Comparison of ENCODE assay signal across 14 cellular contexts in genomic region chr1:61055110-61055614, GRCh38. TPM values are rescaled to one million over a fixed set of nuclear protein-coding genes. Genes with fewer than 3 reads are reported as not detected.
DNase-seq lines count a peak whose midpoint lies in the region; ATAC-seq and TF ChIP-seq lines count a peak whose summit lies in the region.
"Had no signal": no experiment of that assay in that cellular context is flagged by ENCODE, and none has a peak within 500 bp of the region (broad histone marks: within the 10 kb centered on the region; RNA-seq: fewer than 3 reads in every experiment).

No MANE protein-coding gene starts in this region.

- H3K36me3 Mint-ChIP-seq in activated T-helper 17 cell treated with anti-CD3 and anti-CD28 coated beads, Interleukin-2, amount 50 U/mL, for 72 hours (ENCODE audit: low read depth), result no peaks in the 10 kb centered on the region

- H2BK12ac ChIP-seq in trophoblast cell (ENCODE audit: low read length), result no peak overlapping the region

- H3K4me3 ChIP-seq in iPS-20b (ENCODE audit: low read length), result 0 out of 2 replicates have a peak overlapping the region, but pooled peaks have one; percentile 16
- no peak overlapping the region for H3K4me3 ChIP-seq in skeletal muscle tissue (ENCODE audit: low read length in 3 of 3)
- no peak overlapping the region for H3K4me3 ChIP-seq in trophoblast cell (ENCODE audit: low read depth, low read length)

- no peak overlapping the region for H2BK120ac ChIP-seq in trophoblast cell (ENCODE audit: insufficient read depth, low read length, poor library complexity)

- no peak for ATAC-seq in activated T-helper 17 cell treated with anti-CD3 and anti-CD28 coated beads, Interleukin-2, amount 50 U/mL, for 72 hours (replicated peaks)
- no peak for ATAC-seq in GM18907 (IDR thresholded peaks at IDR 0.05; ENCODE audit: unreplicated experiment)
- ATAC-seq: activated CD4-positive, alpha-beta T cell treated with anti-CD3 and anti-CD28 coated beads for 36 hours; sciatic nerve had no signal

- no peaks in the 10 kb centered on the region for H3K79me1 ChIP-seq in trophoblast cell (ENCODE audit: low read length)

- H4K8ac ChIP-seq in trophoblast cell (ENCODE audit: low read depth, low read length), result no peak overlapping the region

- no peak overlapping the region for H3K4me2 ChIP-seq in trophoblast cell (ENCODE audit: low read length)

- H3K18ac ChIP-seq in trophoblast cell (ENCODE audit: low read length), result no peak overlapping the region

- H3K4me1 ChIP-seq in iPS-20b (ENCODE audit: insufficient read depth, low read length) (peaks cover 48% of the 10 kb centered on the region), skeletal muscle tissue (ENCODE audit: control insufficient read depth in 3 of 3, insufficient read depth in 3 of 3, low read length in 3 of 3) (peaks cover 25 to 32% (median 31%) of the 10 kb centered on the region in 3 donors), trophoblast cell (ENCODE audit: control insufficient read depth in 1 of 2, insufficient read depth in 2 of 2, low read length in 2 of 2) (peaks cover 3 to 8% of the 10 kb centered on the region in 2 experiments)

- CTCF ChIA-PET in RWPE1 (lab: Yijun Ruan, JAX), result no interaction called here

- TF ChIP-seq CTCF in RWPE1 (conservative IDR thresholded peaks at IDR 0.05; ENCODE audit: low read depth), result no peak

- no peak overlapping the region for H3K27ac ChIP-seq in iPS-20b (ENCODE audit: low read length)
- peak overlapping the region; percentile 93 for H3K27ac ChIP-seq in skeletal muscle tissue (ENCODE audit: low read depth, low read length)
- no peak overlapping the region for H3K27ac ChIP-seq in trophoblast cell (ENCODE audit: low read depth, low read length)
- H3K27ac ChIP-seq in RWPE1, result no peak overlapping the region

- H3K36me3 ChIP-seq in iPS-20b (ENCODE audit: insufficient read depth, low read depth, low read length) (no peaks in the 10 kb centered on the region), skeletal muscle tissue (ENCODE audit: control insufficient read depth in 3 of 3, insufficient read depth in 3 of 3, low read length in 3 of 3) (no peaks in the 10 kb centered on the region), trophoblast cell (ENCODE audit: control insufficient read depth in 1 of 2, insufficient read depth in 2 of 2, low read length in 2 of 2) (no peaks in the 10 kb centered on the region)

- H3K4me3 Mint-ChIP-seq in activated T-helper 17 cell treated with anti-CD3 and anti-CD28 coated beads, Interleukin-2, amount 50 U/mL, for 72 hours, result peak overlapping the region; percentile 74
- H3K4me3 Mint-ChIP-seq: memory B cell had no signal

- H3K4ac ChIP-seq in trophoblast cell (ENCODE audit: low read depth, low read length), result no peak overlapping the region

- H3K9me3 Mint-ChIP-seq in activated T-helper 17 cell treated with anti-CD3 and anti-CD28 coated beads, Interleukin-2, amount 50 U/mL, for 72 hours, result no peaks in the 10 kb centered on the region
- H3K9me3 Mint-ChIP-seq: memory B cell had no signal

- H3K27me3 ChIP-seq in iPS-20b (ENCODE audit: insufficient read depth, low read length) (peaks cover 81% of the 10 kb centered on the region), skeletal muscle tissue (ENCODE audit: control insufficient read depth in 3 of 3, insufficient read depth in 3 of 3, low read length in 3 of 3) (no peaks in the 10 kb centered on the region), trophoblast cell (ENCODE audit: insufficient read depth, low read length) (peaks cover 62% of the 10 kb centered on the region)

- no peak overlapping the region for H2BK5ac ChIP-seq in trophoblast cell (ENCODE audit: low read depth, low read length, poor library complexity)

- H3K9me3 ChIP-seq in iPS-20b (ENCODE audit: insufficient read depth, low read depth, low read length) (no peaks in the 10 kb centered on the region), skeletal muscle tissue (ENCODE audit: control insufficient read depth in 3 of 3, low read length in 3 of 3) (no peaks in the 10 kb centered on the region), trophoblast cell (ENCODE audit: insufficient read depth, low read depth, low read length) (peaks cover 2% of the 10 kb centered on the region)

- peaks cover 53% of the 10 kb centered on the region for H3K27me3 Mint-ChIP-seq in activated T-helper 17 cell treated with anti-CD3 and anti-CD28 coated beads, Interleukin-2, amount 50 U/mL, for 72 hours

- H3K79me2 ChIP-seq in trophoblast cell (ENCODE audit: control insufficient read depth, insufficient read depth, low read length, poor library complexity), result no peaks in the 10 kb centered on the region

- DNase-seq in HT-29 (ENCODE audit: low spot score), result peak; percentile 39
- no peak for DNase-seq in NCI-H524 treated with DMSO at 0.1 percent for 48 hours (lab: John Stamatoyannopoulos, UW)
- DNase-seq in trophoblast cell, result no peak
- DNase-seq in RWPE1 (ENCODE audit: low spot score), result no peak
- DNase-seq: activated CD4-positive, alpha-beta T cell treated with anti-CD3 and anti-CD28 coated beads for 36 hours; cerebellar nuclear complex; foreskin melanocyte; NCI-H774 had no signal

- no peak overlapping the region for H2AFZ ChIP-seq in trophoblast cell (ENCODE audit: insufficient read depth, low read length, poor library complexity)

- no peak overlapping the region for H4K91ac ChIP-seq in trophoblast cell (ENCODE audit: low read depth, low read length)

- H3K4me1 Mint-ChIP-seq in activated T-helper 17 cell treated with anti-CD3 and anti-CD28 coated beads, Interleukin-2, amount 50 U/mL, for 72 hours, result peaks cover 9% of the 10 kb centered on the region

- no peak overlapping the region for H3K9ac ChIP-seq in iPS-20b (ENCODE audit: low read depth, low read length)
- peak overlapping the region in 1 of 3 donors; percentile 67 for H3K9ac ChIP-seq in skeletal muscle tissue (ENCODE audit: low read depth in 1 of 3, low read length in 3 of 3)
- H3K9ac ChIP-seq in trophoblast cell (ENCODE audit: low read length), result no peak overlapping the region

- H2AK5ac ChIP-seq in trophoblast cell (ENCODE audit: low read length), result no peak overlapping the region

- H3K23ac ChIP-seq in trophoblast cell (ENCODE audit: low read length), result no peak overlapping the region

- H4K12ac ChIP-seq in trophoblast cell (ENCODE audit: low read depth, low read length), result no peak overlapping the region

- H3K14ac ChIP-seq in trophoblast cell (ENCODE audit: low read length), result no peak overlapping the region

- POLR2A ChIA-PET in RWPE1 (lab: Yijun Ruan, JAX; ENCODE audit: low non-redundant PET), result no interaction called here

- H3K27ac Mint-ChIP-seq in activated T-helper 17 cell treated with anti-CD3 and anti-CD28 coated beads, Interleukin-2, amount 50 U/mL, for 72 hours, result no peak overlapping the region
- H3K27ac Mint-ChIP-seq: activated CD4-positive, alpha-beta T cell treated with anti-CD3 and anti-CD28 coated beads for 36 hours; memory B cell had no signal

RNA-seq across cellular contexts. Expression of gene NFIA, which starts 27.2 kb away (rescaled TPM):
- 12.3 and 15.9 TPM in 2 replicates for total RNA-seq in HT-29 (2014; rRNA removed; shearing (Covaris generic))
- 1 to 10 TPM; 3.5 to 5.1 TPM for total RNA-seq in activated T-helper 17 cell treated with anti-CD3 and anti-CD28 coated beads, Interleukin-2, amount 50 U/mL, for 72 hours
- total RNA-seq in skeletal muscle tissue, result 31.3 TPM
- 0.12 and 0.23 TPM in 2 replicates for polyA plus RNA-seq in trophoblast cell (2013)
